Comparison of ENCODE assay signal across 2 cellular contexts in genomic region chr7:14066783-14067182, GRCh38.
A peak's percentile ranks its signal among the peaks of the same experiment; 100 is the strongest.
DNase-seq lines count a peak whose midpoint lies in the region; ATAC-seq, FAIRE-seq and TF ChIP-seq lines count a peak whose summit lies in the region.
"Not testable (repeated sequence)": the region's sequence is repeated elsewhere in the genome, so short reads cannot be mapped to it uniquely, and the experiment has no call there.

No MANE protein-coding gene starts in this region.

- not testable (repeated sequence) for FAIRE-seq in A549 (lab: Jason Lieb, UNC); K562 (lab: Jason Lieb, UNC)

- H3K4me2 ChIP-seq in A549: not testable (repeated sequence)
- H3K4me2 ChIP-seq in K562 (ENCODE audit: insufficient read depth, low read length): peak overlapping the region; percentile 58

- not testable (repeated sequence) for H3K4me1 ChIP-seq in A549; K562 (replicated peaks in 1 of 2; ENCODE audit: control insufficient read depth in 2 of 2, insufficient read depth in 2 of 2, low read length in 2 of 2)

- not testable (repeated sequence) for H3K27me3 ChIP-seq in K562 (ENCODE audit: control insufficient read depth in 2 of 2, insufficient read depth in 2 of 2, low read length in 2 of 2)

- not testable (repeated sequence) for DNase-seq in A549 (ENCODE audit: low read depth in 1 of 2, low spot score in 1 of 2); K562 (ENCODE audit: extremely low read depth in 1 of 4, low spot score in 3 of 4)

- H3K9ac ChIP-seq in K562 (ENCODE audit: insufficient read depth in 1 of 2, low read depth in 2 of 2, low read length in 2 of 2): 0 out of 4 replicates have a peak overlapping the region, but pooled peaks of 1 of the 2 experiments have one; percentile 64

- TF ChIP-seq EP300 in A549 (IDR thresholded peaks at IDR 0.05); K562 (IDR thresholded peaks at IDR 0.05; ENCODE audit: low read length): not testable (repeated sequence)

- POLR2A ChIA-PET in A549 (lab: Yijun Ruan, JAX): not testable (repeated sequence)
- POLR2A ChIA-PET in K562 (lab: Yijun Ruan, JAX): interaction anchor here (0.6 to 0.7 kb wide), 2 partner anchors 9 to 30 kb away, joined by 3 to 4 read pairs; no protein-coding TSS in a partner anchor

- not testable (repeated sequence) for H3K9me1 ChIP-seq in K562 (ENCODE audit: control insufficient read depth, insufficient read depth, low read length)

- not testable (repeated sequence) for H4K20me1 ChIP-seq in K562 (replicated peaks; ENCODE audit: control insufficient read depth, insufficient read depth, low read length)

- not testable (repeated sequence) for TF ChIP-seq POLR2A in A549 (IDR thresholded peaks at IDR 0.05; ENCODE audit: low read length); K562 (conservative IDR thresholded peaks at IDR 0.05)

- 71% methylated on average over 8 of the region's 8 CpGs for WGBS in A549 (ENCODE audit: missing lambda C conversion rate)
- 31% methylated on average over 3 of the region's 8 CpGs for WGBS in K562 (ENCODE audit: insufficient coverage, low coverage, missing lambda C conversion rate)

- intact Hi-C loops in K562 (cut with micrococcal nuclease): not testable (repeated sequence)

- not testable (repeated sequence) for H3K27ac ChIP-seq in A549; K562 (ENCODE audit: extremely low read depth, low read depth, low read length)

- TF ChIP-seq RAD21 in A549 (conservative IDR thresholded peaks at IDR 0.05 in 1 of 2, IDR thresholded peaks at IDR 0.05 in 1 of 2); K562 (CRISPR knock-in tag; conservative IDR thresholded peaks at IDR 0.05 in 1 of 2, IDR thresholded peaks at IDR 0.05 in 1 of 2): not testable (repeated sequence)

- H3K9me3 ChIP-seq in A549; K562 (replicated peaks; ENCODE audit: control insufficient read depth, insufficient read depth, low read depth, low read length): not testable (repeated sequence)

- H2AFZ ChIP-seq in K562 (ENCODE audit: low read depth, low read length): peak overlapping the region; percentile 86

- not testable (repeated sequence) for H3K79me2 ChIP-seq in K562 (ENCODE audit: control insufficient read depth, insufficient read depth, low read length)

- not testable (repeated sequence) for H3K36me3 ChIP-seq in K562 (ENCODE audit: control insufficient read depth, insufficient read depth, low read length)

- ATAC-seq in A549, K562: not testable (repeated sequence)

- in situ Hi-C loops in K562 (cut with MboI): not testable (repeated sequence)

- CTCF ChIA-PET in A549 (lab: Yijun Ruan, JAX): interaction anchor here (0.8 to 1.8 kb wide), 2 partner anchors 9 to 12 kb away, joined by 4 read pairs; no protein-coding TSS in a partner anchor
- CTCF ChIA-PET in K562 (lab: Yijun Ruan, JAX; ENCODE audit: low intra/inter-chr PET ratio): not testable (repeated sequence)

- not testable (repeated sequence) for TF ChIP-seq CTCF in A549 (IDR thresholded peaks at IDR 0.05); K562 (IDR thresholded peaks at IDR 0.05 in 2 of 3, conservative IDR thresholded peaks at IDR 0.05 in 1 of 3; ENCODE audit: insufficient read depth in 2 of 3, low read depth in 1 of 3, low read length in 3 of 3)

- not testable (repeated sequence) for BruUV-seq in K562 (replicated peaks; lab: Mats Ljungman, UMichigan)

- not testable (repeated sequence) for H3K4me3 ChIP-seq in A549, K562

TF ChIP-seq in A549, 52 proteins besides CTCF, POLR2A, EP300 and RAD21:
- TF ChIP-seq MAFK (IDR thresholded peaks at IDR 0.05; ENCODE audit: partially characterized antibody): peak; percentile 11

TF ChIP-seq in K562, 482 proteins besides CTCF, POLR2A, EP300 and RAD21:
- TF ChIP-seq ZNF316 (IDR thresholded peaks at IDR 0.05) (peak; percentile 80), C11orf30 (IDR thresholded peaks at IDR 0.05; ENCODE audit: low read depth) (peak; percentile 73)
TF ChIP-seq in K562: peak in this region for 2; not testable (repeated sequence) for 480.
